Comparison of ENCODE assay signal across 1 cellular context in the genomic region with DNA sequence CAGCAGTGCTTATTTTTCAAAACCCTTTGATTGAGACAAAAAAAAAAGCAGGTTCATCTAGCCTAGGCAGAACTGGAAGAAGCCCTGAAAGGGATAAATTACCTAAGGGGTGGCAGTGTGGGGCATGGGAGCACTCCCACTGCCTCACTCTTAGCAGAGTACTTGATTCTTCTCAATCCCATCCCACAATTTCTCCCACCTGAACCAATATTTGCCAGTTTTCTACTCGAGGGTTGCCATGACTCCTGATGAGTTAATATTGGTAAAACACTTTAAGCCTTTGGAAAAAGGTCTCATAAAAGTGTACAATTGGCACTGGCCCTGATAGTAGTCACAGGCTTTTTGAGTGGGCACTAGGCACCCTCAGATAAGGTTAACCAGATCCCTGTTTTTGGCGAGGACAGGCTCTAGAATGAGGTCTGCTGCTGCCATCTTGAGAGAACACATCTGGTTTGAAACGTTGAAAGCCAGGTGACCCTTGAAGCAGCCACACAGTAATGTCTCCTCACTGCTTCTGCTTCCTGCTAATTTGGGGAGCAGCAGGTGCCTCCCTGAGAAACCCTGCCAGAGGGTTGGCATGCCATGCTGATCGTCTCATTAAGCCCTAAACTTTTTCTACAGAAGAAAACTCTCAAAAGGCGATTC.
TF ChIP-seq lines count a peak whose summit lies in the region.

No MANE protein-coding gene starts in this region.

TF ChIP-seq in HEK293, 187 proteins besides CTCF, POLR2A, EP300 and RAD21 (continued from another document):
- TF ChIP-seq, protein P1, sequence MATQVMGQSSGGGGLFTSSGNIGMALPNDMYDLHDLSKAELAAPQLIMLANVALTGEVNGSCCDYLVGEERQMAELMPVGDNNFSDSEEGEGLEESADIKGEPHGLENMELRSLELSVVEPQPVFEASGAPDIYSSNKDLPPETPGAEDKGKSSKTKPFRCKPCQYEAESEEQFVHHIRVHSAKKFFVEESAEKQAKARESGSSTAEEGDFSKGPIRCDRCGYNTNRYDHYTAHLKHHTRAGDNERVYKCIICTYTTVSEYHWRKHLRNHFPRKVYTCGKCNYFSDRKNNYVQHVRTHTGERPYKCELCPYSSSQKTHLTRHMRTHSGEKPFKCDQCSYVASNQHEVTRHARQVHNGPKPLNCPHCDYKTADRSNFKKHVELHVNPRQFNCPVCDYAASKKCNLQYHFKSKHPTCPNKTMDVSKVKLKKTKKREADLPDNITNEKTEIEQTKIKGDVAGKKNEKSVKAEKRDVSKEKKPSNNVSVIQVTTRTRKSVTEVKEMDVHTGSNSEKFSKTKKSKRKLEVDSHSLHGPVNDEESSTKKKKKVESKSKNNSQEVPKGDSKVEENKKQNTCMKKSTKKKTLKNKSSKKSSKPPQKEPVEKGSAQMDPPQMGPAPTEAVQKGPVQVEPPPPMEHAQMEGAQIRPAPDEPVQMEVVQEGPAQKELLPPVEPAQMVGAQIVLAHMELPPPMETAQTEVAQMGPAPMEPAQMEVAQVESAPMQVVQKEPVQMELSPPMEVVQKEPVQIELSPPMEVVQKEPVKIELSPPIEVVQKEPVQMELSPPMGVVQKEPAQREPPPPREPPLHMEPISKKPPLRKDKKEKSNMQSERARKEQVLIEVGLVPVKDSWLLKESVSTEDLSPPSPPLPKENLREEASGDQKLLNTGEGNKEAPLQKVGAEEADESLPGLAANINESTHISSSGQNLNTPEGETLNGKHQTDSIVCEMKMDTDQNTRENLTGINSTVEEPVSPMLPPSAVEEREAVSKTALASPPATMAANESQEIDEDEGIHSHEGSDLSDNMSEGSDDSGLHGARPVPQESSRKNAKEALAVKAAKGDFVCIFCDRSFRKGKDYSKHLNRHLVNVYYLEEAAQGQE (tag by site-specific recombination; IDR thresholded peaks at IDR 0.05), result 0 out of 2 replicates have a peak, but pooled peaks have one; percentile 4
- TF ChIP-seq, protein P2, sequence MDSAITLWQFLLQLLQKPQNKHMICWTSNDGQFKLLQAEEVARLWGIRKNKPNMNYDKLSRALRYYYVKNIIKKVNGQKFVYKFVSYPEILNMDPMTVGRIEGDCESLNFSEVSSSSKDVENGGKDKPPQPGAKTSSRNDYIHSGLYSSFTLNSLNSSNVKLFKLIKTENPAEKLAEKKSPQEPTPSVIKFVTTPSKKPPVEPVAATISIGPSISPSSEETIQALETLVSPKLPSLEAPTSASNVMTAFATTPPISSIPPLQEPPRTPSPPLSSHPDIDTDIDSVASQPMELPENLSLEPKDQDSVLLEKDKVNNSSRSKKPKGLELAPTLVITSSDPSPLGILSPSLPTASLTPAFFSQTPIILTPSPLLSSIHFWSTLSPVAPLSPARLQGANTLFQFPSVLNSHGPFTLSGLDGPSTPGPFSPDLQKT (IDR thresholded peaks at IDR 0.05; ENCODE audit: borderline replicate concordance, low read depth, low read length), result no peak
- no peak for TF ChIP-seq ZNF785 (tag by site-specific recombination; IDR thresholded peaks at IDR 0.05)
- TF ChIP-seq, protein P3, sequence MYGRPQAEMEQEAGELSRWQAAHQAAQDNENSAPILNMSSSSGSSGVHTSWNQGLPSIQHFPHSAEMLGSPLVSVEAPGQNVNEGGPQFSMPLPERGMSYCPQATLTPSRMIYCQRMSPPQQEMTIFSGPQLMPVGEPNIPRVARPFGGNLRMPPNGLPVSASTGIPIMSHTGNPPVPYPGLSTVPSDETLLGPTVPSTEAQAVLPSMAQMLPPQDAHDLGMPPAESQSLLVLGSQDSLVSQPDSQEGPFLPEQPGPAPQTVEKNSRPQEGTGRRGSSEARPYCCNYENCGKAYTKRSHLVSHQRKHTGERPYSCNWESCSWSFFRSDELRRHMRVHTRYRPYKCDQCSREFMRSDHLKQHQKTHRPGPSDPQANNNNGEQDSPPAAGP (tag by site-specific recombination; IDR thresholded peaks at IDR 0.05), result no peak
- TF ChIP-seq ZIC2 (tag by site-specific recombination; IDR thresholded peaks at IDR 0.05), result no peak
- no peak for TF ChIP-seq ZNF121 (tag by site-specific recombination; IDR thresholded peaks at IDR 0.05)
- TF ChIP-seq ZNF596 (tag by site-specific recombination; IDR thresholded peaks at IDR 0.05), result no peak
- TF ChIP-seq ZNF660 (tag by site-specific recombination; IDR thresholded peaks at IDR 0.05), result no peak
- TF ChIP-seq ZNF664 (tag by site-specific recombination; IDR thresholded peaks at IDR 0.05), result no peak
- no peak for TF ChIP-seq ZEB2 (tag by site-specific recombination; IDR thresholded peaks at IDR 0.05)
- no peak for TF ChIP-seq ZNF747 (tag by site-specific recombination; IDR thresholded peaks at IDR 0.05)
- TF ChIP-seq IKZF3 (tag by site-specific recombination; IDR thresholded peaks at IDR 0.05), result no peak
- no peak for TF ChIP-seq ZNF37A (tag by site-specific recombination; IDR thresholded peaks at IDR 0.05)
- no peak for TF ChIP-seq ZNF202 (tag by site-specific recombination; IDR thresholded peaks at IDR 0.05; ENCODE audit: borderline replicate concordance)
- TF ChIP-seq, protein P4, sequence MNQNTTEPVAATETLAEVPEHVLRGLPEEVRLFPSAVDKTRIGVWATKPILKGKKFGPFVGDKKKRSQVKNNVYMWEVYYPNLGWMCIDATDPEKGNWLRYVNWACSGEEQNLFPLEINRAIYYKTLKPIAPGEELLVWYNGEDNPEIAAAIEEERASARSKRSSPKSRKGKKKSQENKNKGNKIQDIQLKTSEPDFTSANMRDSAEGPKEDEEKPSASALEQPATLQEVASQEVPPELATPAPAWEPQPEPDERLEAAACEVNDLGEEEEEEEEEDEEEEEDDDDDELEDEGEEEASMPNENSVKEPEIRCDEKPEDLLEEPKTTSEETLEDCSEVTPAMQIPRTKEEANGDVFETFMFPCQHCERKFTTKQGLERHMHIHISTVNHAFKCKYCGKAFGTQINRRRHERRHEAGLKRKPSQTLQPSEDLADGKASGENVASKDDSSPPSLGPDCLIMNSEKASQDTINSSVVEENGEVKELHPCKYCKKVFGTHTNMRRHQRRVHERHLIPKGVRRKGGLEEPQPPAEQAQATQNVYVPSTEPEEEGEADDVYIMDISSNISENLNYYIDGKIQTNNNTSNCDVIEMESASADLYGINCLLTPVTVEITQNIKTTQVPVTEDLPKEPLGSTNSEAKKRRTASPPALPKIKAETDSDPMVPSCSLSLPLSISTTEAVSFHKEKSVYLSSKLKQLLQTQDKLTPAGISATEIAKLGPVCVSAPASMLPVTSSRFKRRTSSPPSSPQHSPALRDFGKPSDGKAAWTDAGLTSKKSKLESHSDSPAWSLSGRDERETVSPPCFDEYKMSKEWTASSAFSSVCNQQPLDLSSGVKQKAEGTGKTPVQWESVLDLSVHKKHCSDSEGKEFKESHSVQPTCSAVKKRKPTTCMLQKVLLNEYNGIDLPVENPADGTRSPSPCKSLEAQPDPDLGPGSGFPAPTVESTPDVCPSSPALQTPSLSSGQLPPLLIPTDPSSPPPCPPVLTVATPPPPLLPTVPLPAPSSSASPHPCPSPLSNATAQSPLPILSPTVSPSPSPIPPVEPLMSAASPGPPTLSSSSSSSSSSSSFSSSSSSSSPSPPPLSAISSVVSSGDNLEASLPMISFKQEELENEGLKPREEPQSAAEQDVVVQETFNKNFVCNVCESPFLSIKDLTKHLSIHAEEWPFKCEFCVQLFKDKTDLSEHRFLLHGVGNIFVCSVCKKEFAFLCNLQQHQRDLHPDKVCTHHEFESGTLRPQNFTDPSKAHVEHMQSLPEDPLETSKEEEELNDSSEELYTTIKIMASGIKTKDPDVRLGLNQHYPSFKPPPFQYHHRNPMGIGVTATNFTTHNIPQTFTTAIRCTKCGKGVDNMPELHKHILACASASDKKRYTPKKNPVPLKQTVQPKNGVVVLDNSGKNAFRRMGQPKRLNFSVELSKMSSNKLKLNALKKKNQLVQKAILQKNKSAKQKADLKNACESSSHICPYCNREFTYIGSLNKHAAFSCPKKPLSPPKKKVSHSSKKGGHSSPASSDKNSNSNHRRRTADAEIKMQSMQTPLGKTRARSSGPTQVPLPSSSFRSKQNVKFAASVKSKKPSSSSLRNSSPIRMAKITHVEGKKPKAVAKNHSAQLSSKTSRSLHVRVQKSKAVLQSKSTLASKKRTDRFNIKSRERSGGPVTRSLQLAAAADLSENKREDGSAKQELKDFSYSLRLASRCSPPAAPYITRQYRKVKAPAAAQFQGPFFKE (tag by site-specific recombination; IDR thresholded peaks at IDR 0.05; ENCODE audit: borderline replicate concordance), result no peak
- no peak for TF ChIP-seq GFI1B (tag by site-specific recombination; IDR thresholded peaks at IDR 0.05)
- TF ChIP-seq SETDB1 (IDR thresholded peaks at IDR 0.05; ENCODE audit: insufficient read length, low read length), result no peak
- TF ChIP-seq, protein P5, sequence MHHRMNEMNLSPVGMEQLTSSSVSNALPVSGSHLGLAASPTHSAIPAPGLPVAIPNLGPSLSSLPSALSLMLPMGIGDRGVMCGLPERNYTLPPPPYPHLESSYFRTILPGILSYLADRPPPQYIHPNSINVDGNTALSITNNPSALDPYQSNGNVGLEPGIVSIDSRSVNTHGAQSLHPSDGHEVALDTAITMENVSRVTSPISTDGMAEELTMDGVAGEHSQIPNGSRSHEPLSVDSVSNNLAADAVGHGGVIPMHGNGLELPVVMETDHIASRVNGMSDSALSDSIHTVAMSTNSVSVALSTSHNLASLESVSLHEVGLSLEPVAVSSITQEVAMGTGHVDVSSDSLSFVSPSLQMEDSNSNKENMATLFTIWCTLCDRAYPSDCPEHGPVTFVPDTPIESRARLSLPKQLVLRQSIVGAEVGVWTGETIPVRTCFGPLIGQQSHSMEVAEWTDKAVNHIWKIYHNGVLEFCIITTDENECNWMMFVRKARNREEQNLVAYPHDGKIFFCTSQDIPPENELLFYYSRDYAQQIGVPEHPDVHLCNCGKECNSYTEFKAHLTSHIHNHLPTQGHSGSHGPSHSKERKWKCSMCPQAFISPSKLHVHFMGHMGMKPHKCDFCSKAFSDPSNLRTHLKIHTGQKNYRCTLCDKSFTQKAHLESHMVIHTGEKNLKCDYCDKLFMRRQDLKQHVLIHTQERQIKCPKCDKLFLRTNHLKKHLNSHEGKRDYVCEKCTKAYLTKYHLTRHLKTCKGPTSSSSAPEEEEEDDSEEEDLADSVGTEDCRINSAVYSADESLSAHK (tag by site-specific recombination; IDR thresholded peaks at IDR 0.05), result peak; percentile 58
- TF ChIP-seq ZNF302 (tag by site-specific recombination; IDR thresholded peaks at IDR 0.05; ENCODE audit: low read depth), result no peak
- TF ChIP-seq MYNN (tag by site-specific recombination; IDR thresholded peaks at IDR 0.05; ENCODE audit: borderline replicate concordance), result no peak
- peak; percentile 40; the same call in 1 of the 2 replicates for TF ChIP-seq SCRT2 (tag by site-specific recombination; IDR thresholded peaks at IDR 0.05)
- no peak for TF ChIP-seq ZNF560 (tag by site-specific recombination; IDR thresholded peaks at IDR 0.05; ENCODE audit: borderline replicate concordance)
- TF ChIP-seq HOXD13 (CRISPR knock-in tag; IDR thresholded peaks at IDR 0.05; ENCODE audit: borderline replicate concordance), result no peak
- no peak for TF ChIP-seq ZSCAN23 (tag by site-specific recombination; IDR thresholded peaks at IDR 0.05)
- TF ChIP-seq ZNF555 (tag by site-specific recombination; conservative IDR thresholded peaks at IDR 0.05), result no peak
- no peak for TF ChIP-seq ZFP41 (tag by site-specific recombination; IDR thresholded peaks at IDR 0.05; ENCODE audit: borderline replicate concordance)
- TF ChIP-seq ZNF776 (tag by site-specific recombination; IDR thresholded peaks at IDR 0.05; ENCODE audit: borderline replicate concordance), result no peak
- TF ChIP-seq ZNF366 (tag by site-specific recombination; conservative IDR thresholded peaks at IDR 0.05), result no peak
- TF ChIP-seq, protein P6, sequence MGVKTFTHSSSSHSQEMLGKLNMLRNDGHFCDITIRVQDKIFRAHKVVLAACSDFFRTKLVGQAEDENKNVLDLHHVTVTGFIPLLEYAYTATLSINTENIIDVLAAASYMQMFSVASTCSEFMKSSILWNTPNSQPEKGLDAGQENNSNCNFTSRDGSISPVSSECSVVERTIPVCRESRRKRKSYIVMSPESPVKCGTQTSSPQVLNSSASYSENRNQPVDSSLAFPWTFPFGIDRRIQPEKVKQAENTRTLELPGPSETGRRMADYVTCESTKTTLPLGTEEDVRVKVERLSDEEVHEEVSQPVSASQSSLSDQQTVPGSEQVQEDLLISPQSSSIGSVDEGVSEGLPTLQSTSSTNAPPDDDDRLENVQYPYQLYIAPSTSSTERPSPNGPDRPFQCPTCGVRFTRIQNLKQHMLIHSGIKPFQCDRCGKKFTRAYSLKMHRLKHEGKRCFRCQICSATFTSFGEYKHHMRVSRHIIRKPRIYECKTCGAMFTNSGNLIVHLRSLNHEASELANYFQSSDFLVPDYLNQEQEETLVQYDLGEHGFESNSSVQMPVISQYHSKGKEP (tag by site-specific recombination; IDR thresholded peaks at IDR 0.05), result no peak
- no peak for TF ChIP-seq KLF7 (tag by site-specific recombination; IDR thresholded peaks at IDR 0.05; ENCODE audit: borderline replicate concordance)
- TF ChIP-seq ZBTB20 (tag by site-specific recombination; IDR thresholded peaks at IDR 0.05), result no peak
- TF ChIP-seq ZNF544 (tag by site-specific recombination; IDR thresholded peaks at IDR 0.05), result no peak
- peak; percentile 60 for TF ChIP-seq ZFHX2 (tag by site-specific recombination; conservative IDR thresholded peaks at IDR 0.05)
- no peak for TF ChIP-seq TCF7L2 (IDR thresholded peaks at IDR 0.05; ENCODE audit: borderline replicate concordance, low read depth, low read length)
- TF ChIP-seq ZBTB7A (tag by site-specific recombination; IDR thresholded peaks at IDR 0.05; ENCODE audit: low read depth), result no peak
- TF ChIP-seq ZNF350 (tag by site-specific recombination; IDR thresholded peaks at IDR 0.05), result no peak
- TF ChIP-seq SALL2 (tag by site-specific recombination; IDR thresholded peaks at IDR 0.05; ENCODE audit: borderline replicate concordance), result no peak
- no peak for TF ChIP-seq ZNF223 (tag by site-specific recombination; IDR thresholded peaks at IDR 0.05)
- no peak for TF ChIP-seq RBAK (tag by site-specific recombination; IDR thresholded peaks at IDR 0.05)
- TF ChIP-seq, protein P7, sequence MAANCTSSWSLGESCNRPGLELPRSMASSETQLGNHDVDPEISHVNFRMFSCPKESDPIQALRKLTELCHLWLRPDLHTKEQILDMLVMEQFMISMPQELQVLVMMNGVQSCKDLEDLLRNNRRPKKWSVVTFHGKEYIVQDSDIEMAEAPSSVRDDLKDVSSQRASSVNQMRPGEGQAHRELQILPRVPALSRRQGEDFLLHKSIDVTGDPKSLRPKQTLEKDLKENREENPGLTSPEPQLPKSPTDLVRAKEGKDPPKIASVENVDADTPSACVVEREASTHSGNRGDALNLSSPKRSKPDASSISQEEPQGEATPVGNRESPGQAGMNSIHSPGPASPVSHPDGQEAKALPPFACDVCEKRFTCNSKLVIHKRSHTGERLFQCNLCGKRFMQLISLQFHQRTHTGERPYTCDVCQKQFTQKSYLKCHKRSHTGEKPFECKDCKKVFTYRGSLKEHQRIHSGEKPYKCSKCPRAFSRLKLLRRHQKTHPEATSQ (tag by site-specific recombination; IDR thresholded peaks at IDR 0.05), result no peak
